ENCODE assay signal across 7 cellular contexts in genomic region chr7:74882110-74882509, GRCh38. TPM values are rescaled to one million over a fixed set of nuclear protein-coding genes. Genes with fewer than 3 reads are reported as not detected.
DNase-seq lines count a peak whose midpoint lies in the region; ATAC-seq, FAIRE-seq and TF ChIP-seq lines count a peak whose summit lies in the region.
"Not testable (repeated sequence)": the region's sequence is repeated elsewhere in the genome, so short reads cannot be mapped to it uniquely, and the experiment has no call there.

No MANE protein-coding gene starts in this region.

- POLR2A ChIA-PET in K562 (lab: Yijun Ruan, JAX); HepG2 (lab: Yijun Ruan, JAX): not testable (repeated sequence)

- CTCF ChIA-PET in K562 (lab: Yijun Ruan, JAX; ENCODE audit: low intra/inter-chr PET ratio); HepG2 (lab: Yijun Ruan, JAX; ENCODE audit: low intra/inter-chr PET ratio, low total read pairs): not testable (repeated sequence)

- WGBS in H9 (ENCODE audit: extremely low coverage, insufficient read length, low lambda C conversion rate): 100% methylated on average over 1 of the region's 9 CpGs
- 83% methylated on average over 3 of the region's 9 CpGs for WGBS in K562 (ENCODE audit: insufficient coverage, low coverage, missing lambda C conversion rate)
- WGBS in HepG2 (ENCODE audit: low lambda C conversion rate): 89% methylated on average over 7 of the region's 9 CpGs

- not testable (repeated sequence) for H3K9me3 ChIP-seq in H9 (ENCODE audit: control insufficient read depth, low read depth, low read length); K562 (replicated peaks; ENCODE audit: control insufficient read depth, insufficient read depth, low read depth, low read length); HepG2 (ENCODE audit: low read length); mucosa of descending colon

- H3K4ac ChIP-seq in H9 (ENCODE audit: low read depth, low read length): not testable (repeated sequence)

- not testable (repeated sequence) for H4K20me1 ChIP-seq in H9 (ENCODE audit: control insufficient read depth, insufficient read depth, insufficient read length); K562 (replicated peaks; ENCODE audit: control insufficient read depth, insufficient read depth, low read length); HepG2 (ENCODE audit: insufficient read depth, low read length)

- H3K4me3 Mint-ChIP-seq in H9: not testable (repeated sequence)

- H2BK5ac ChIP-seq in H9 (ENCODE audit: insufficient read length, low read length): not testable (repeated sequence)

- not testable (repeated sequence) for H3K9me3 Mint-ChIP-seq in H9

- not testable (repeated sequence) for TF ChIP-seq CTCF in H9 (conservative IDR thresholded peaks at IDR 0.05); K562 (IDR thresholded peaks at IDR 0.05 in 2 of 3, conservative IDR thresholded peaks at IDR 0.05 in 1 of 3; ENCODE audit: insufficient read depth in 2 of 3, low read depth in 1 of 3, low read length in 3 of 3); HepG2 (CRISPR knock-in tag; IDR thresholded peaks at IDR 0.05); mucosa of descending colon (IDR thresholded peaks at IDR 0.05)

- H3K79me2 ChIP-seq in H9 (ENCODE audit: insufficient read depth, low read length); K562 (ENCODE audit: control insufficient read depth, insufficient read depth, low read length); HepG2 (ENCODE audit: insufficient read depth, low read length): not testable (repeated sequence)

- not testable (repeated sequence) for TF ChIP-seq EP300 in K562 (IDR thresholded peaks at IDR 0.05; ENCODE audit: low read length); HepG2 (IDR thresholded peaks at IDR 0.05; ENCODE audit: low read depth in 2 of 2, low read length in 2 of 2); HepG2 (CRISPR knock-in tag; IDR thresholded peaks at IDR 0.05; ENCODE audit: borderline replicate concordance)

- H3K4me1 Mint-ChIP-seq in H9: not testable (repeated sequence)

- H3K9me1 ChIP-seq in K562 (ENCODE audit: control insufficient read depth, insufficient read depth, low read length): not testable (repeated sequence)

- not testable (repeated sequence) for H3K9ac ChIP-seq in H9 (ENCODE audit: extremely low read depth, insufficient read length, low read length); K562 (ENCODE audit: insufficient read depth in 1 of 2, low read depth in 2 of 2, low read length in 2 of 2); HepG2 (ENCODE audit: insufficient read depth, low read depth, low read length)

- not testable (repeated sequence) for H3K79me1 ChIP-seq in H9 (ENCODE audit: insufficient read depth, low read depth, low read length, poor library complexity, severe bottlenecking)

- H4K5ac ChIP-seq in H9 (ENCODE audit: insufficient read length, low read depth, low read length): not testable (repeated sequence)

- intact Hi-C loops in K562 (cut with micrococcal nuclease); Right ventricle myocardium superior (cut with DNase I); left ventricle myocardium superior (cut with micrococcal nuclease); HepG2 (cut with micrococcal nuclease; ENCODE audit: unreplicated experiment); mucosa of descending colon (cut with DNase I, micrococcal nuclease): not testable (repeated sequence)

- in situ Hi-C loops in K562 (cut with MboI): loop anchor here (25.0 kb wide), 1 partner anchor 1870 kb away; no protein-coding TSS in a partner anchor
- in situ Hi-C loops in HepG2 (cut with HindIII; ENCODE audit: extremely low pct_ligation_motif_present, low pct_unique_long_range_greater_than_20kb): not testable (repeated sequence)

- H3K4me2 ChIP-seq in H9 (ENCODE audit: insufficient read depth, insufficient read length, low read length); K562 (ENCODE audit: insufficient read depth, low read length); HepG2 (ENCODE audit: low read depth, low read length): not testable (repeated sequence)

- peak overlapping the region in 2 of 3 experiments; percentile 3 to 88; a peak in 1 of 7 replicates for H3K27ac Mint-ChIP-seq in H9

- not testable (repeated sequence) for H3K4me3 ChIP-seq in K562; HepG2 (replicated peaks in 1 of 3; ENCODE audit: insufficient read depth in 1 of 3, low read depth in 2 of 3, low read length in 3 of 3); mucosa of descending colon

- not testable (repeated sequence) for DNase-seq in H9; K562 (ENCODE audit: extremely low read depth in 1 of 4, low spot score in 3 of 4); Right ventricle myocardium superior; left ventricle myocardium superior; HepG2 (ENCODE audit: low spot score); mucosa of descending colon

- H3K36me3 Mint-ChIP-seq in H9 (ENCODE audit: insufficient read depth in 1 of 3, low read depth in 3 of 3): peaks cover 8 to 17% (median 15%) of the 10 kb centered on the region in 3 experiments; a peak in 6 of 7 replicates

- not testable (repeated sequence) for H3K36me3 ChIP-seq in K562 (ENCODE audit: control insufficient read depth, insufficient read depth, low read length); HepG2 (replicated peaks in 1 of 2; ENCODE audit: control insufficient read depth in 1 of 2, insufficient read depth in 2 of 2, low read length in 2 of 2); mucosa of descending colon (ENCODE audit: low read depth)

- not testable (repeated sequence) for H3K56ac ChIP-seq in H9 (ENCODE audit: insufficient read length, low read depth, low read length)

- not testable (repeated sequence) for TF ChIP-seq RAD21 in K562 (CRISPR knock-in tag; conservative IDR thresholded peaks at IDR 0.05 in 1 of 2, IDR thresholded peaks at IDR 0.05 in 1 of 2); HepG2 (CRISPR knock-in tag; IDR thresholded peaks at IDR 0.05)

- H3K4me1 ChIP-seq in H9 (ENCODE audit: insufficient read depth, low read length); K562 (replicated peaks in 1 of 2; ENCODE audit: control insufficient read depth in 2 of 2, insufficient read depth in 2 of 2, low read length in 2 of 2); HepG2 (ENCODE audit: insufficient read depth, low read length); mucosa of descending colon (ENCODE audit: low read depth): not testable (repeated sequence)

- not testable (repeated sequence) for H3K27me3 Mint-ChIP-seq in H9 (ENCODE audit: low read depth)

- not testable (repeated sequence) for TF ChIP-seq POLR2A in K562 (conservative IDR thresholded peaks at IDR 0.05); HepG2 (IDR thresholded peaks at IDR 0.05; ENCODE audit: insufficient read depth in 1 of 2, low read depth in 2 of 2, low read length in 2 of 2)

- H2BK120ac ChIP-seq in H9 (ENCODE audit: low read depth, low read length, poor library complexity, severe bottlenecking): not testable (repeated sequence)

- not testable (repeated sequence) for H3T11ph ChIP-seq in H9 (ENCODE audit: low read length)

- not testable (repeated sequence) for BruUV-seq in K562 (replicated peaks; lab: Mats Ljungman, UMichigan); HepG2 (replicated peaks; lab: Mats Ljungman, UMichigan)

- not testable (repeated sequence) for H2BK20ac ChIP-seq in H9 (ENCODE audit: low read depth, low read length, poor library complexity, severe bottlenecking)

- H3K23ac ChIP-seq in H9 (ENCODE audit: insufficient read length, low read depth, low read length): not testable (repeated sequence)

- peak; percentile 27; the same call in 1 of the 3 replicates for ATAC-seq in SK-N-SH treated with all-trans-retinoic acid at 6 μM for 48 hours
- peak; percentile 69 for ATAC-seq in K562
- peak; percentile 39 for ATAC-seq in Right ventricle myocardium superior (ENCODE audit: poor library complexity)
- ATAC-seq in left ventricle myocardium superior: peak; percentile 44
- peak; percentile 30; the same call in 1 of the 3 replicates for ATAC-seq in HepG2
- ATAC-seq in mucosa of descending colon: peak; percentile 42

- H2AK5ac ChIP-seq in H9 (ENCODE audit: insufficient read length, low read length): not testable (repeated sequence)

- not testable (repeated sequence) for H3K27me3 ChIP-seq in H9 (ENCODE audit: insufficient read depth, low read length); K562 (ENCODE audit: control insufficient read depth in 2 of 2, insufficient read depth in 2 of 2, low read length in 2 of 2); HepG2 (ENCODE audit: control insufficient read depth in 1 of 2, insufficient read depth in 2 of 2, low read length in 2 of 2)

- FAIRE-seq in K562 (lab: Jason Lieb, UNC); HepG2 (lab: Jason Lieb, UNC): not testable (repeated sequence)

- H4K91ac ChIP-seq in H9 (ENCODE audit: insufficient read length, low read depth, low read length): not testable (repeated sequence)

- not testable (repeated sequence) for H3K23me2 ChIP-seq in H9 (ENCODE audit: insufficient read length, low read depth, low read length, poor library complexity, severe bottlenecking)

- H2AFZ ChIP-seq in H9 (ENCODE audit: low read length); K562 (ENCODE audit: low read depth, low read length); HepG2 (ENCODE audit: low read length): not testable (repeated sequence)

- not testable (repeated sequence) for H2BK12ac ChIP-seq in H9 (ENCODE audit: insufficient read length, low read depth, low read length)

- H3K27ac ChIP-seq in H9 (ENCODE audit: insufficient read length, low read depth, low read length); K562 (ENCODE audit: extremely low read depth, low read depth, low read length); HepG2 (ENCODE audit: extremely low read length, insufficient read depth, low read length): not testable (repeated sequence)

- H4K8ac ChIP-seq in H9 (replicated peaks; ENCODE audit: insufficient read length, low read depth, low read length): not testable (repeated sequence)

- not testable (repeated sequence) for H3K18ac ChIP-seq in H9 (ENCODE audit: insufficient read length, low read depth, low read length)

- H3K14ac ChIP-seq in H9 (ENCODE audit: insufficient read depth, low read length): not testable (repeated sequence)

- not testable (repeated sequence) for H2BK15ac ChIP-seq in H9 (ENCODE audit: low read depth, low read length)

RNA-seq across cellular contexts. Expression of gene GTF2IRD2, which starts 30.7 kb away (rescaled TPM):
- total RNA-seq in H9 (2021) (9.1 and 9.8 TPM in 2 replicates), K562 (2014; rRNA removed) (4.4 and 7.4 TPM in 2 replicates), K562 (2014; rRNA removed; fragmentation: Illumina TruSeq; extraction: Trizol) (1.9 and 2.6 TPM in 2 replicates), K562 (2015; rRNA removed; fragmentation: Illumina TruSeq; extraction: Trizol) (1.7 and 5.8 TPM in 2 replicates), K562 (2021) (7.5 and 7.9 TPM in 2 replicates), Right ventricle myocardium superior (13.5 TPM), left ventricle myocardium superior (21.3 TPM), HepG2 (2016; rRNA removed; fragmentation: Illumina TruSeq; extraction: Trizol) (4.4 and 6.5 TPM in 2 replicates), mucosa of descending colon (10 to 100 TPM; 14.4 to 31.6 (median 27.9) TPM)
- total RNA-seq in K562 (2011; cell fraction: chromatin; rRNA removed; ENCODE audit: low replicate concordance): 7.9 and 8.3 TPM in 2 replicates
- 4.0 and 4.3 TPM in 2 replicates for total RNA-seq in K562 (2011; cell fraction: nucleolus; rRNA removed)
- total RNA-seq in K562 (2011; cell fraction: nucleoplasm; rRNA removed): 7.0 and 8.1 TPM in 2 replicates
- polyA plus RNA-seq in K562 (2011; rRNA removed) (9.7 and 11.0 TPM in 2 replicates), K562 (2014; fragmentation: Illumina TruSeq; extraction: Trizol) (3.2 and 5.2 TPM in 2 replicates), K562 (2014; fragmentation: Nextera tagmentation; extraction: Ambion mirVana) (1 to 10 TPM; 2.1 to 2.3 TPM), K562 (2014; rRNA removed) (7.0 and 8.1 TPM in 2 replicates), HepG2 (2011; rRNA removed) (9.4 and 11.2 TPM in 2 replicates)
- 5.7 and 6.2 TPM in 2 replicates for polyA plus RNA-seq in K562 (2011; cell fraction: cytosol; rRNA removed)
- polyA plus RNA-seq in K562 (2011; cell fraction: nucleus; rRNA removed): 3.9 and 8.2 TPM in 2 replicates
- polyA plus RNA-seq in K562 (2012): 12.6 and 15.2 TPM in 2 replicates
- 1.4 and 4.0 TPM in 2 replicates for polyA minus RNA-seq in K562 (2011; rRNA and poly(A)+ RNA removed)
- polyA minus RNA-seq in K562 (2011; cell fraction: cytosol; rRNA and poly(A)+ RNA removed): 1.9 and 3.5 TPM in 2 replicates
- 1.2 and 3.2 TPM in 2 replicates for polyA minus RNA-seq in K562 (2011; cell fraction: nucleus; rRNA and poly(A)+ RNA removed)
- 15.2 and 16.5 TPM in 2 replicates for total RNA-seq in HepG2 (2016; cell fraction: cytosol; rRNA removed; fragmentation: Illumina TruSeq; extraction: Trizol; ENCODE audit: low read depth)
- total RNA-seq in HepG2 (2016; cell fraction: insoluble cytoplasmic fraction; rRNA removed; fragmentation: Illumina TruSeq; extraction: Trizol): 5.2 and 5.5 TPM in 2 replicates
- total RNA-seq in HepG2 (2016; cell fraction: membrane; rRNA removed; fragmentation: Illumina TruSeq; extraction: Trizol): 10.4 and 16.6 TPM in 2 replicates
- 5.0 and 5.3 TPM in 2 replicates for total RNA-seq in HepG2 (2016; cell fraction: nucleus; rRNA removed; fragmentation: Illumina TruSeq; extraction: Trizol)
- 2.1 and 3.0 TPM in 2 replicates for polyA plus RNA-seq in HepG2 (2011; cell fraction: cytosol; rRNA removed)
- 6.6 and 7.1 TPM in 2 replicates for polyA plus RNA-seq in HepG2 (2011; cell fraction: nucleus; rRNA removed)
- 6.2 and 11.7 TPM in 2 replicates for polyA plus RNA-seq in HepG2 (2012)
- 16.1 and 25.1 TPM in 2 replicates for polyA plus RNA-seq in HepG2 (2016; cell fraction: cytosol; fragmentation: Illumina TruSeq; extraction: Trizol; ENCODE audit: low read depth)
- polyA plus RNA-seq in HepG2 (2016; cell fraction: insoluble cytoplasmic fraction; fragmentation: Illumina TruSeq; extraction: Trizol; ENCODE audit: low read depth): 4.1 and 7.9 TPM in 2 replicates
- polyA plus RNA-seq in HepG2 (2016; cell fraction: membrane; fragmentation: Illumina TruSeq; extraction: Trizol; ENCODE audit: low read depth): 7.9 and 17.4 TPM in 2 replicates
- 6.9 and 12.7 TPM in 2 replicates for polyA plus RNA-seq in HepG2 (2016; cell fraction: nucleus; fragmentation: Illumina TruSeq; extraction: Trizol; ENCODE audit: insufficient read depth, low read depth)
- 3.3 and 6.2 TPM in 2 replicates for polyA minus RNA-seq in HepG2 (2011; rRNA and poly(A)+ RNA removed; ENCODE audit: low replicate concordance)
- polyA minus RNA-seq in HepG2 (2011; cell fraction: cytosol; rRNA and poly(A)+ RNA removed): 0.69 and 0.70 TPM in 2 replicates
- 6.3 and 11.8 TPM in 2 replicates for polyA minus RNA-seq in HepG2 (2011; cell fraction: nucleus; rRNA and poly(A)+ RNA removed)
